15 cellular contexts compared by ENCODE assay signal in genomic region chr2:241154915-241155314, GRCh38. TPM values are rescaled to one million over a fixed set of nuclear protein-coding genes. Genes with fewer than 3 reads are reported as not detected.
A peak's percentile ranks its signal among the peaks of the same experiment; 100 is the strongest.
DNase-seq lines count a peak whose midpoint lies in the region; ATAC-seq and TF ChIP-seq lines count a peak whose summit lies in the region.
"Had no signal": no experiment of that assay in that cellular context is flagged by ENCODE, and none has a peak within 500 bp of the region (broad histone marks: within the 10 kb centered on the region; RNA-seq: fewer than 3 reads in every experiment).

No MANE protein-coding gene starts in this region.

- H3K27me3 Mint-ChIP-seq in activated T-cell treated with anti-CD3 and anti-CD28 coated beads, Interleukin-2, amount 50 U/mL, for 24 hours: no peaks in the 10 kb centered on the region
- no peaks in the 10 kb centered on the region for H3K27me3 Mint-ChIP-seq in activated naive CD4-positive, alpha-beta T cell treated with anti-CD3 and anti-CD28 coated beads for 36 hours (ENCODE audit: low read depth)
- H3K27me3 Mint-ChIP-seq in progenitor cell of endocrine pancreas: no peaks in the 10 kb centered on the region

- no peak for DNase-seq in activated T-cell treated with anti-CD3 and anti-CD28 coated beads, Interleukin-2, amount 50 U/mL, for 24 hours
- DNase-seq in activated T-cell treated with anti-CD3 and anti-CD28 coated beads, Interleukin-2, amount 50 U/mL, for 1 hour: no peak
- DNase-seq in activated naive CD4-positive, alpha-beta T cell treated with anti-CD3 and anti-CD28 coated beads for 36 hours: peak; percentile 50
- peak; percentile 63 for DNase-seq in middle frontal gyrus (ENCODE audit: extremely low spot score, low spot score)
- DNase-seq in stimulated activated CD8-positive, alpha-beta memory T cell treated with anti-CD3 and anti-CD28 coated beads, Interleukin-4, amount 100 ng/mL, for 48 hours: peak; percentile 63
- DNase-seq in progenitor cell of endocrine pancreas (ENCODE audit: low spot score, unreplicated experiment): no peak
- DNase-seq in NCI-H2029 (lab: John Stamatoyannopoulos, UW): no peak
- DNase-seq: activated effector memory CD4-positive, alpha-beta T cell treated with Interleukin-2 at 50 U/mL for 16 hours; central memory CD4-positive, alpha-beta T cell; left colon; SIG-M5; thyroid gland; WERI-Rb-1 had no signal

- no peaks in the 10 kb centered on the region for H3K9me3 Mint-ChIP-seq in activated T-cell treated with anti-CD3 and anti-CD28 coated beads, Interleukin-2, amount 50 U/mL, for 24 hours
- no peaks in the 10 kb centered on the region for H3K9me3 Mint-ChIP-seq in activated naive CD4-positive, alpha-beta T cell treated with anti-CD3 and anti-CD28 coated beads for 36 hours
- no peaks in the 10 kb centered on the region for H3K9me3 Mint-ChIP-seq in progenitor cell of endocrine pancreas (ENCODE audit: low read depth)
- H3K9me3 Mint-ChIP-seq: GM23338 had no signal

- CTCF ChIA-PET in activated naive CD4-positive, alpha-beta T cell treated with anti-CD3 and anti-CD28 coated beads for 36 hours (lab: Charles Lee): interaction anchor here (0.6 kb wide), 1 partner anchor 241 kb away, joined by 3 read pairs; no protein-coding TSS in a partner anchor

- ATAC-seq in HG03521 (IDR thresholded peaks at IDR 0.05; ENCODE audit: unreplicated experiment): no peak
- ATAC-seq: GM23338, left colon had no signal

- intact Hi-C loops in activated naive CD4-positive, alpha-beta T cell treated with anti-CD3 and anti-CD28 coated beads for 36 hours (cut with micrococcal nuclease): loop anchor here (5.0 kb wide), 2 partner anchors 303 to 457 kb away; no protein-coding TSS in a partner anchor

- no peak overlapping the region for H3K4me3 Mint-ChIP-seq in activated T-cell treated with anti-CD3 and anti-CD28 coated beads, Interleukin-2, amount 50 U/mL, for 24 hours
- no peak overlapping the region for H3K4me3 Mint-ChIP-seq in activated naive CD4-positive, alpha-beta T cell treated with anti-CD3 and anti-CD28 coated beads for 36 hours
- H3K4me3 Mint-ChIP-seq in progenitor cell of endocrine pancreas (ENCODE audit: low read depth): no peak overlapping the region
- H3K4me3 Mint-ChIP-seq: GM23338 had no signal

- H3K4me1 Mint-ChIP-seq in activated T-cell treated with anti-CD3 and anti-CD28 coated beads, Interleukin-2, amount 50 U/mL, for 24 hours (ENCODE audit: low read depth): peaks cover 50% of the 10 kb centered on the region
- peaks cover 34% of the 10 kb centered on the region for H3K4me1 Mint-ChIP-seq in activated naive CD4-positive, alpha-beta T cell treated with anti-CD3 and anti-CD28 coated beads for 36 hours (ENCODE audit: low read depth)
- H3K4me1 Mint-ChIP-seq in progenitor cell of endocrine pancreas (ENCODE audit: low read depth): peaks cover 13% of the 10 kb centered on the region

- H3K27ac Mint-ChIP-seq in activated T-cell treated with anti-CD3 and anti-CD28 coated beads, Interleukin-2, amount 50 U/mL, for 24 hours: peak overlapping the region; percentile 55
- peak overlapping the region; percentile 28 for H3K27ac Mint-ChIP-seq in activated naive CD4-positive, alpha-beta T cell treated with anti-CD3 and anti-CD28 coated beads for 36 hours
- no peak overlapping the region for H3K27ac Mint-ChIP-seq in progenitor cell of endocrine pancreas
- H3K27ac Mint-ChIP-seq: GM23338 had no signal

- H3K36me3 Mint-ChIP-seq in activated T-cell treated with anti-CD3 and anti-CD28 coated beads, Interleukin-2, amount 50 U/mL, for 24 hours (ENCODE audit: low read depth): peaks cover 74% of the 10 kb centered on the region
- peaks cover 11% of the 10 kb centered on the region for H3K36me3 Mint-ChIP-seq in activated naive CD4-positive, alpha-beta T cell treated with anti-CD3 and anti-CD28 coated beads for 36 hours (ENCODE audit: low read depth)
- peaks cover 3% of the 10 kb centered on the region for H3K36me3 Mint-ChIP-seq in progenitor cell of endocrine pancreas (ENCODE audit: insufficient read depth)

- no peak for TF ChIP-seq CTCF in progenitor cell of endocrine pancreas (IDR thresholded peaks at IDR 0.05; ENCODE audit: unreplicated experiment)

RNA-seq across cellular contexts. Expression of gene PPP1R7, which starts 4.6 kb away (rescaled TPM):
- total RNA-seq in activated naive CD4-positive, alpha-beta T cell treated with anti-CD3 and anti-CD28 coated beads for 36 hours: 10 to 100 TPM; 91.2 to 93.8 TPM
- total RNA-seq in progenitor cell of endocrine pancreas: 46.5 and 49.9 TPM in 2 replicates

RNA-seq across cellular contexts. Expression of gene PASK, which starts 5.6 kb away (rescaled TPM):
- 10 to 100 TPM; 71.5 to 72.0 TPM for total RNA-seq in activated naive CD4-positive, alpha-beta T cell treated with anti-CD3 and anti-CD28 coated beads for 36 hours
- total RNA-seq in progenitor cell of endocrine pancreas: 57.1 and 60.4 TPM in 2 replicates

RNA-seq across cellular contexts. Expression of gene ANO7, which starts 33.6 kb away (rescaled TPM):
- total RNA-seq in activated naive CD4-positive, alpha-beta T cell treated with anti-CD3 and anti-CD28 coated beads for 36 hours: under 1 TPM; 0.57 TPM
- 2.5 and 3.0 TPM in 2 replicates for total RNA-seq in progenitor cell of endocrine pancreas

RNA-seq across cellular contexts. Expression of gene MTERF4, which starts 52.8 kb away (rescaled TPM):
- total RNA-seq in activated naive CD4-positive, alpha-beta T cell treated with anti-CD3 and anti-CD28 coated beads for 36 hours: 10 to 100 TPM; 35.0 to 38.6 TPM
- total RNA-seq in progenitor cell of endocrine pancreas: 57.2 and 63.0 TPM in 2 replicates

Comparison
In these comparisons a context has a peak if more than half of its experiments do, and no peak if none do; other contexts are left out.
1. DNase-seq: peak in activated naive CD4-positive, alpha-beta T cell treated with anti-CD3 and anti-CD28 coated beads for 36 hours (single experiment), middle frontal gyrus (single experiment) and stimulated activated CD8-positive, alpha-beta memory T cell treated with anti-CD3 and anti-CD28 coated beads, Interleukin-4, amount 100 ng/mL, for 48 hours (single experiment); none in activated T-cell treated with anti-CD3 and anti-CD28 coated beads, Interleukin-2, amount 50 U/mL, for 24 hours (single experiment), activated T-cell treated with anti-CD3 and anti-CD28 coated beads, Interleukin-2, amount 50 U/mL, for 1 hour (single experiment), progenitor cell of endocrine pancreas (single experiment) and NCI-H2029 (single experiment).